17 cellular contexts compared by ENCODE assay signal in the genomic region with DNA sequence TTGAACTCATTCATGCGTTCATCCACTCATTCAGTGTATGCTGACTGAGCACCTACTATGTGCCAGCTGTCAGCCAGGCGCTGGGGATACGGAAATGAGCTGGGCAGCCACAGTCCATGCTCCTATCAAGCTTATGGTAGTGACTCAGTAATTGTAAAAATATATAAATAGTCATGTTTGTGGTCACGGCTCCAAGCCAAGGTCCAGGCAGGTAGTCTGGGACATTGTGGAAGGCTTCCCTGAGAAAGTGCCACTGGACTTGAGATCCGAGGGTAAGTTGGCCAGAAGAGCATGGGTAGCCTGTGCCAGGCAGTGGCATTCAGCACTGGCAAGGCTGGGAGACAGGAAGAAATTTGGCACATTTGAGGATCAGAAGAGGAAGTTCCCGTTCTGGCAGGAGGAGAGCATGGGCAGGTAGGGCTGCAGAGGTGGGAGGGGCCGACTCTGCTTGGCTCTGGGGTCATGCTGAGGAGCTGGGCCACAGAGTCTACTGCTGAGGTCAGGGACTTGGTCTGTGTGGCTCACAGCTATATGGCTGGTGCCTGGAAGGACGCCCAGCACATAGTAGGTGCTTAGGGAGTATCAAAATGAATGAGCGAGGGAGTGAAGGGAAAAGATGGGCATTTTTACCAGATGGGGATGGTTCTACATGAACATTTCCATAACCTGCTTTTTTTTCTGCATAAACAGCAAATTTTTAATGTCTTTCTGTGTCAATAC. TPM values are rescaled to one million over a fixed set of nuclear protein-coding genes. Genes with fewer than 3 reads are reported as not detected.
DNase-seq lines count a peak whose midpoint lies in the region; ATAC-seq, FAIRE-seq and TF ChIP-seq lines count a peak whose summit lies in the region.
"Had no signal": no experiment of that assay in that cellular context is flagged by ENCODE, and none has a peak within 500 bp of the region (broad histone marks: within the 10 kb centered on the region; RNA-seq: fewer than 3 reads in every experiment).

No MANE protein-coding gene starts in this region.

- TF ChIP-seq POLR2A in GM12891 (IDR thresholded peaks at IDR 0.05; ENCODE audit: low read depth, low read length) = no peak

- no peak overlapping the region for H3K27ac ChIP-seq in foreskin keratinocyte
- H3K27ac ChIP-seq: HL-60, vagina had no signal

- DNase-seq in Daoy (ENCODE audit: low read depth) = peak; percentile 53
- no peak for DNase-seq in T-helper 17 cell
- DNase-seq in foreskin keratinocyte = peak in 1 of 2 donors; percentile 34
- DNase-seq in posterior vena cava (ENCODE audit: low spot score) = peak; percentile 47
- no peak for DNase-seq in GM12891 (ENCODE audit: insufficient read length, low spot score)
- DNase-seq: activated CD8-positive, alpha-beta memory T cell treated with anti-CD3 and anti-CD28 coated beads for 24 hours; islet precursor cell; MV-4-11 had no signal

- H3K4me1 ChIP-seq in foreskin keratinocyte = peaks cover 21% of the 10 kb centered on the region

- peaks cover 16% of the 10 kb centered on the region for H3K4me1 Mint-ChIP-seq in T-helper 17 cell
- no peaks in the 10 kb centered on the region for H3K4me1 Mint-ChIP-seq in stimulated activated memory B cell treated with anti-CD40 and anti-IgM and Interleukin-4, amounts not matched to agents 10 μg/mL and 1 μg/mL and 100 μg/mL, for 72 hours

- ATAC-seq in T-helper 17 cell = no peak
- ATAC-seq in foreskin keratinocyte = peak; percentile 40
- ATAC-seq in stimulated activated memory B cell treated with anti-CD40 and anti-IgM and Interleukin-4, amounts not matched to agents 10 μg/mL and 1 μg/mL and 100 μg/mL, for 72 hours = no peak
- ATAC-seq in GM21515 (IDR thresholded peaks at IDR 0.05; ENCODE audit: unreplicated experiment) = no peak
- no peak for ATAC-seq in HG02588 (IDR thresholded peaks at IDR 0.05; ENCODE audit: unreplicated experiment)
- ATAC-seq: activated naive CD4-positive, alpha-beta T cell treated with anti-CD3 and anti-CD28 coated beads, Interleukin-2, amount 50 U/mL, for 72 hours; natural killer cell treated with Interleukin-12 subunit alpha and Interleukin-12 subunit beta and Interleukin-15 and Interleukin-18, amount 100 ng/mL, for 72 hours; Panc1 had no signal

- intact Hi-C loops in posterior vena cava (cut with DNase I) = loop anchor here in 1 of 2 donors (10.0 kb wide), 1 partner anchor 237 kb away; no protein-coding TSS in a partner anchor

- no peaks in the 10 kb centered on the region for H3K9me3 Mint-ChIP-seq in stimulated activated memory B cell treated with anti-CD40 and anti-IgM and Interleukin-4, amounts not matched to agents 10 μg/mL and 1 μg/mL and 100 μg/mL, for 72 hours
- H3K9me3 Mint-ChIP-seq: activated naive CD4-positive, alpha-beta T cell treated with anti-CD3 and anti-CD28 coated beads, Interleukin-2, amount 50 U/mL, for 72 hours; natural killer cell treated with Interleukin-12 subunit alpha and Interleukin-12 subunit beta and Interleukin-15 and Interleukin-18, amount 100 ng/mL, for 72 hours had no signal

- H3K9me3 ChIP-seq in T-helper 17 cell (ENCODE audit: control insufficient read depth, low read length, poor library complexity, severe bottlenecking) = no peaks in the 10 kb centered on the region
- H3K9me3 ChIP-seq: vagina had no signal

- no peaks in the 10 kb centered on the region for H3K36me3 Mint-ChIP-seq in T-helper 17 cell (ENCODE audit: low read depth)
- H3K36me3 Mint-ChIP-seq in stimulated activated memory B cell treated with anti-CD40 and anti-IgM and Interleukin-4, amounts not matched to agents 10 μg/mL and 1 μg/mL and 100 μg/mL, for 72 hours = no peaks in the 10 kb centered on the region
- H3K36me3 Mint-ChIP-seq: activated naive CD4-positive, alpha-beta T cell treated with anti-CD3 and anti-CD28 coated beads, Interleukin-2, amount 50 U/mL, for 72 hours; natural killer cell treated with Interleukin-12 subunit alpha and Interleukin-12 subunit beta and Interleukin-15 and Interleukin-18, amount 100 ng/mL, for 72 hours had no signal

- peak overlapping the region; percentile 90 for H3K27ac Mint-ChIP-seq in T-helper 17 cell
- H3K27ac Mint-ChIP-seq in stimulated activated memory B cell treated with anti-CD40 and anti-IgM and Interleukin-4, amounts not matched to agents 10 μg/mL and 1 μg/mL and 100 μg/mL, for 72 hours = no peak overlapping the region
- H3K27ac Mint-ChIP-seq: activated naive CD4-positive, alpha-beta T cell treated with anti-CD3 and anti-CD28 coated beads, Interleukin-2, amount 50 U/mL, for 72 hours; natural killer cell treated with Interleukin-12 subunit alpha and Interleukin-12 subunit beta and Interleukin-15 and Interleukin-18, amount 100 ng/mL, for 72 hours had no signal

- no peak for TF ChIP-seq CTCF in foreskin keratinocyte (conservative IDR thresholded peaks at IDR 0.05)

- no peak overlapping the region for H3K4me3 Mint-ChIP-seq in T-helper 17 cell
- no peak overlapping the region for H3K4me3 Mint-ChIP-seq in stimulated activated memory B cell treated with anti-CD40 and anti-IgM and Interleukin-4, amounts not matched to agents 10 μg/mL and 1 μg/mL and 100 μg/mL, for 72 hours
- H3K4me3 Mint-ChIP-seq: natural killer cell treated with Interleukin-12 subunit alpha and Interleukin-12 subunit beta and Interleukin-15 and Interleukin-18, amount 100 ng/mL, for 72 hours had no signal

- H3K27me3 ChIP-seq in foreskin keratinocyte = no peaks in the 10 kb centered on the region
- H3K27me3 ChIP-seq: vagina had no signal

- FAIRE-seq in GM12891 (lab: Jason Lieb, UNC) = no peak
- FAIRE-seq: colon had no signal

- H3K27me3 Mint-ChIP-seq in T-helper 17 cell = peaks cover 41% of the 10 kb centered on the region
- peaks cover 45% of the 10 kb centered on the region for H3K27me3 Mint-ChIP-seq in stimulated activated memory B cell treated with anti-CD40 and anti-IgM and Interleukin-4, amounts not matched to agents 10 μg/mL and 1 μg/mL and 100 μg/mL, for 72 hours

TF ChIP-seq in GM12891, 5 proteins besides CTCF, POLR2A, EP300 and RAD21:
- TF ChIP-seq SPI1 (IDR thresholded peaks at IDR 0.05; ENCODE audit: low read depth, low read length) (no peak), PAX5 (IDR thresholded peaks at IDR 0.05; ENCODE audit: insufficient read depth, low read length, severe bottlenecking) (no peak), POLR2AphosphoS5 (IDR thresholded peaks at IDR 0.05; ENCODE audit: low read depth, low read length) (no peak), POU2F2 (IDR thresholded peaks at IDR 0.05; ENCODE audit: low read depth, low read length) (no peak), TAF1 (IDR thresholded peaks at IDR 0.05; ENCODE audit: low read depth, low read length) (no peak)

RNA-seq across cellular contexts. Expression of a gene that starts 6.9 kb away (rescaled TPM):
- total RNA-seq in Daoy (2014; rRNA removed; shearing (Covaris generic)) = 21.4 and 29.4 TPM in 2 replicates
- 1 to 10 TPM in 1 of 2 donors, under 1 TPM in 1; 0.52 to 5.9 TPM for total RNA-seq in T-helper 17 cell
- total RNA-seq in foreskin keratinocyte = 147 and 186 TPM in 2 replicates
- polyA plus RNA-seq in foreskin keratinocyte = 57.6 and 75.7 TPM in 2 replicates
- total RNA-seq in posterior vena cava = 10 to 100 TPM; 59.0 to 68.3 TPM
- polyA plus RNA-seq in GM12891 (2012; ENCODE audit: low read depth, missing spikeins) = 2.8 TPM

Comparison
In these comparisons a context has a peak if more than half of its experiments do, and no peak if none do; other contexts are left out.
1. DNase-seq: peak in Daoy (single experiment) and posterior vena cava (single experiment); none in T-helper 17 cell (0 of 3) and GM12891 (single experiment).